8 cellular contexts compared by ENCODE assay signal in the genomic region with DNA sequence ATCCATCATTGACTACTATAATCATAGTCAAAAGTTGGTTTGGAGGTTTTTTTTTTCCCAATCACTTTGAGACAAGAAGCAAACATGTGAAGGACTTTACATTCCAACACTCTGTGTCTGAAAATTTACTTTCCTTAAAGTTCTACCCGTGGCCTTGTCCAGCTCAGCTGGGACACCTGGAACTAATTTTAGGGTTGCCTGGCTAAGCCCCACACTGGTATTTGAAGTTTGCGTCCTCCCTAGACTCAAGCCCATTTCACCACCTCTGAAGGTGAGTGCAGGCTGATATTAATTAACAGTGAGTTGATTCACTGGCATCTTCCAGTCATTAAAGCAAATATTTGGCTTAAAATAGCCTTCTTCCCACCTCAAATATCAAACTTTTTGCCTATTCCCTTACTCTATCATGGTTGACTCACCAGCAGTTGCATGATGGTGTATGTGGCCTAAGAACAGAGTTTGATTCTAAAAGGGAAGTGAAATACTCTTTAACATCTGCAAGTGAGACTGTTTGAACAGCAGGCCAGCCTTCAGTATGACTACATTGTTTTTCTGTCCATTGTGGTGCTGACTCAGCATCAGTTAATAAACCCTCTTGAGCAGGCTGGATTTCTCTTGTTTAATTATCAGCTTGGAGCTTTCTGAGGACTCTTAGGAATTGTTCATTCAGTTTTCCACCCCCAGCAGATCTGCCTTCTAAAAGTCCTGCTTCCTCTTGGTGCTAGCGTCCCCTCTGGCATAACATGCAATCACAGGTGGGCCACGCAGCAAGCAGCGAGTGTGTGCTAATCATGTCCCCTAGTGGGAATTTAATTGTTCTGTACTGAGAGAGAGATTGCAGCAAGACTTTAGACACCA. TPM values are rescaled to one million over a fixed set of nuclear protein-coding genes. Genes with fewer than 3 reads are reported as not detected.
DNase-seq lines count a peak whose midpoint lies in the region; ATAC-seq and TF ChIP-seq lines count a peak whose summit lies in the region.

No MANE protein-coding gene starts in this region.

- H3K4me3 Mint-ChIP-seq in activated naive CD8-positive, alpha-beta T cell: peak overlapping the region; percentile 12
- H3K4me3 Mint-ChIP-seq in activated naive CD8-positive, alpha-beta T cell treated with anti-CD3 and anti-CD28 coated beads for 36 hours: no peak overlapping the region

- H3K4me1 ChIP-seq in IMR-90 (ENCODE audit: control insufficient read depth, insufficient read depth, low read length): peaks cover 20% of the 10 kb centered on the region
- H3K4me1 ChIP-seq in trophoblast cell (ENCODE audit: control insufficient read depth in 1 of 2, insufficient read depth in 2 of 2, low read length in 2 of 2): peaks cover 4 to 10% of the 10 kb centered on the region in 2 experiments

- H3K14ac ChIP-seq in IMR-90 (replicated peaks; ENCODE audit: low read depth, low read length): peak overlapping the region; percentile 54
- no peak overlapping the region for H3K14ac ChIP-seq in trophoblast cell (ENCODE audit: low read length)

- intact Hi-C loops in IMR-90 (cut with micrococcal nuclease): loop anchor here (2.0 to 10.0 kb wide), 3 partner anchors 47 to 352 kb away; no protein-coding TSS in a partner anchor

- H3K27ac Mint-ChIP-seq in activated naive CD8-positive, alpha-beta T cell: peak overlapping the region; percentile 13
- H3K27ac Mint-ChIP-seq in activated naive CD8-positive, alpha-beta T cell treated with anti-CD3 and anti-CD28 coated beads for 36 hours: no peak overlapping the region

- POLR2A ChIA-PET in IMR-90 (lab: Charles Lee; ENCODE audit: unreplicated experiment): no interaction called here

- peak; percentile 68 for ATAC-seq in GM21825 (IDR thresholded peaks at IDR 0.05; ENCODE audit: unreplicated experiment)
- peak; percentile 42 for ATAC-seq in IMR-90 (ENCODE audit: low read depth)

- H2BK20ac ChIP-seq in IMR-90 (ENCODE audit: low read depth, low read length): peak overlapping the region; percentile 53; the same call in 1 of the 2 replicates

- H4K91ac ChIP-seq in IMR-90 (ENCODE audit: insufficient read depth, low read depth, low read length) (peak overlapping the region; percentile 55), trophoblast cell (ENCODE audit: low read depth, low read length) (no peak overlapping the region)

- TF ChIP-seq CTCF in IMR-90 (conservative IDR thresholded peaks at IDR 0.05; ENCODE audit: low read depth, low read length): peak; percentile 68

- H3K27me3 Mint-ChIP-seq in activated naive CD8-positive, alpha-beta T cell: peaks cover 24% of the 10 kb centered on the region
- peaks cover 74% of the 10 kb centered on the region for H3K27me3 Mint-ChIP-seq in activated naive CD8-positive, alpha-beta T cell treated with anti-CD3 and anti-CD28 coated beads for 36 hours

- peaks cover 4% of the 10 kb centered on the region for H3K9me1 ChIP-seq in IMR-90 (ENCODE audit: insufficient read depth, low read length)

- H4K12ac ChIP-seq in trophoblast cell (ENCODE audit: low read depth, low read length): no peak overlapping the region

- H3K79me1 ChIP-seq in IMR-90 (ENCODE audit: low read depth in 1 of 2, low read length in 2 of 2) (peaks cover 10 to 11% of the 10 kb centered on the region in 2 experiments; a peak in 2 of 4 replicates), trophoblast cell (ENCODE audit: low read length) (peaks cover 2% of the 10 kb centered on the region)

- H2BK15ac ChIP-seq in IMR-90 (ENCODE audit: low read depth, low read length): peak overlapping the region; percentile 71; the same call in 2 of the 3 replicates

- peak overlapping the region; percentile 74 for H3K4ac ChIP-seq in IMR-90 (ENCODE audit: low read depth, low read length)
- no peak overlapping the region for H3K4ac ChIP-seq in trophoblast cell (ENCODE audit: low read depth, low read length)

- no peaks in the 10 kb centered on the region for H3K36me3 Mint-ChIP-seq in activated naive CD8-positive, alpha-beta T cell
- H3K36me3 Mint-ChIP-seq in activated naive CD8-positive, alpha-beta T cell treated with anti-CD3 and anti-CD28 coated beads for 36 hours: peaks cover 2% of the 10 kb centered on the region

- DNase-seq in activated naive CD8-positive, alpha-beta T cell treated with anti-CD3 and anti-CD28 coated beads for 36 hours: no peak
- DNase-seq in IMR-90 (peak; percentile 92), SIG-M5 (lab: John Stamatoyannopoulos, UW) (peak; percentile 80), erythroblast (lab: John Stamatoyannopoulos, UW) (peak; percentile 35 to 38), trophoblast cell (peak in 1 of 2 donors; percentile 37)
- DNase-seq in activated CD4-positive, alpha-beta T cell treated with anti-CD3 and anti-CD28 coated beads, Interleukin-2, amount 50 U/mL, for 1 hour: no peak

- peak overlapping the region; percentile 85 for H3K27ac ChIP-seq in IMR-90 (ENCODE audit: insufficient read depth, low read length)
- no peak overlapping the region for H3K27ac ChIP-seq in trophoblast cell (ENCODE audit: low read depth, low read length)

- H3K9me3 ChIP-seq in IMR-90 (ENCODE audit: control insufficient read depth, insufficient read depth, low read length) (no peaks in the 10 kb centered on the region), trophoblast cell (ENCODE audit: insufficient read depth, low read depth, low read length) (no peaks in the 10 kb centered on the region)

- H3K4me2 ChIP-seq in IMR-90 (ENCODE audit: low read depth, low read length) (peak overlapping the region; percentile 37), trophoblast cell (ENCODE audit: low read length) (no peak overlapping the region)

- H3K23ac ChIP-seq in IMR-90 (ENCODE audit: low read depth, low read length): peak overlapping the region; percentile 36; the same call in 1 of the 2 replicates
- no peak overlapping the region for H3K23ac ChIP-seq in trophoblast cell (ENCODE audit: low read length)

- H2AK5ac ChIP-seq in IMR-90 (ENCODE audit: low read depth, low read length) (peak overlapping the region; percentile 89; the same call in 1 of the 2 replicates), trophoblast cell (ENCODE audit: low read length) (no peak overlapping the region)

- H2BK12ac ChIP-seq in trophoblast cell (ENCODE audit: low read length): no peak overlapping the region

- H4K20me1 ChIP-seq in IMR-90 (ENCODE audit: insufficient read depth, low read length): no peaks in the 10 kb centered on the region; the same call in 1 of the 2 replicates

- peak overlapping the region; percentile 92 for H2BK5ac ChIP-seq in IMR-90 (ENCODE audit: low read depth, low read length, poor library complexity, severe bottlenecking)
- no peak overlapping the region for H2BK5ac ChIP-seq in trophoblast cell (ENCODE audit: low read depth, low read length, poor library complexity)

- peaks cover 58% of the 10 kb centered on the region for H3K4me1 Mint-ChIP-seq in activated naive CD8-positive, alpha-beta T cell (ENCODE audit: low read depth)
- H3K4me1 Mint-ChIP-seq in activated naive CD8-positive, alpha-beta T cell treated with anti-CD3 and anti-CD28 coated beads for 36 hours: peaks cover 46% of the 10 kb centered on the region

- TF ChIP-seq POLR2A in IMR-90 (IDR thresholded peaks at IDR 0.05; ENCODE audit: low read depth, low read length) (no peak), erythroblast (IDR thresholded peaks at IDR 0.05; ENCODE audit: low read length) (no peak)

- H3K4me3 ChIP-seq in IMR-90 (ENCODE audit: insufficient read depth, low read depth, low read length) (no peak overlapping the region), trophoblast cell (ENCODE audit: low read depth, low read length) (no peak overlapping the region)

- CTCF ChIA-PET in IMR-90 (lab: Yijun Ruan, JAX): interaction anchor here (0.6 to 1.4 kb wide), 7 partner anchors 45 to 653 kb away, joined by 3 to 5 read pairs (median 4); no protein-coding TSS in a partner anchor

- no peaks in the 10 kb centered on the region for H3K36me3 ChIP-seq in IMR-90 (ENCODE audit: control insufficient read depth, insufficient read depth, low read length)
- H3K36me3 ChIP-seq in trophoblast cell (ENCODE audit: control insufficient read depth in 1 of 2, insufficient read depth in 2 of 2, low read length in 2 of 2): no peaks in the 10 kb centered on the region

- no peaks in the 10 kb centered on the region for H3K79me2 ChIP-seq in trophoblast cell (ENCODE audit: control insufficient read depth, insufficient read depth, low read length, poor library complexity)

- peak overlapping the region; percentile 61; the same call in 1 of the 2 replicates for H3K56ac ChIP-seq in IMR-90 (ENCODE audit: extremely low read depth, insufficient read depth, low read length)

- no TSS peak for BruUV-seq in IMR-90 (replicated peaks; lab: Mats Ljungman, UMichigan)

- peak; percentile 75 for TF ChIP-seq RAD21 in IMR-90 (IDR thresholded peaks at IDR 0.05; ENCODE audit: low read length)

- no peaks in the 10 kb centered on the region for H3K9me3 Mint-ChIP-seq in activated naive CD8-positive, alpha-beta T cell (ENCODE audit: low read depth)
- no peaks in the 10 kb centered on the region for H3K9me3 Mint-ChIP-seq in activated naive CD8-positive, alpha-beta T cell treated with anti-CD3 and anti-CD28 coated beads for 36 hours

- no peak overlapping the region for H2AK9ac ChIP-seq in IMR-90 (replicated peaks; ENCODE audit: low read depth, low read length, poor library complexity)

- H3K9ac ChIP-seq in IMR-90 (ENCODE audit: low read depth, low read length) (no peak overlapping the region), trophoblast cell (ENCODE audit: low read length) (no peak overlapping the region)

- H3K27me3 ChIP-seq in IMR-90 (ENCODE audit: control insufficient read depth, insufficient read depth, low read length) (no peaks in the 10 kb centered on the region), trophoblast cell (ENCODE audit: insufficient read depth, low read length) (no peaks in the 10 kb centered on the region)

- H3K18ac ChIP-seq in IMR-90 (ENCODE audit: low read depth, low read length) (peak overlapping the region; percentile 21), trophoblast cell (ENCODE audit: low read length) (no peak overlapping the region)

- in situ Hi-C loops in IMR-90 (cut with MboI; ENCODE audit: low sequenced_read_pairs): loop anchor here (5.0 kb wide), 1 partner anchor 602 kb away; no protein-coding TSS in a partner anchor

- H2AFZ ChIP-seq in IMR-90 (replicated peaks; ENCODE audit: low read length, poor library complexity): peak overlapping the region; percentile 24
- peak overlapping the region; percentile 18 for H2AFZ ChIP-seq in trophoblast cell (ENCODE audit: insufficient read depth, low read length, poor library complexity)

- H4K8ac ChIP-seq in IMR-90 (ENCODE audit: low read depth in 2 of 2, low read length in 2 of 2): peak overlapping the region in 1 of 2 experiments; percentile 58; a peak in 2 of 4 replicates
- no peak overlapping the region for H4K8ac ChIP-seq in trophoblast cell (ENCODE audit: low read depth, low read length)

- peak overlapping the region; percentile 71 for H2BK120ac ChIP-seq in IMR-90 (ENCODE audit: low read depth, low read length)
- no peak overlapping the region for H2BK120ac ChIP-seq in trophoblast cell (ENCODE audit: insufficient read depth, low read length, poor library complexity)

- WGBS in IMR-90 (ENCODE audit: extremely low coverage in 2 of 2, insufficient read length in 1 of 2), 2 experiments: no CpG with 5 or more reads among the region's 5 CpGs
- WGBS in trophoblast cell (ENCODE audit: extremely low coverage, insufficient coverage, insufficient read length): no CpG with 5 or more reads among the region's 5 CpGs

- H4K5ac ChIP-seq in IMR-90 (ENCODE audit: low read depth, low read length): peak overlapping the region; percentile 27

- dilution Hi-C loops in IMR-90 (cut with HindIII; ENCODE audit: low sequenced_read_pairs, unreplicated experiment): no loop called here

RNA-seq across cellular contexts. Expression of gene PRDM1, which starts 1.8 kb away (rescaled TPM):
- total RNA-seq in activated naive CD8-positive, alpha-beta T cell treated with anti-CD3 and anti-CD28 coated beads for 36 hours: 10 to 100 TPM; 13.1 to 13.4 TPM
- 2.3 and 6.9 TPM in 2 replicates for total RNA-seq in IMR-90 (2012; rRNA removed)
- 3.0 and 3.9 TPM in 2 replicates for polyA plus RNA-seq in IMR-90 (2012; rRNA removed)
- 2.5 and 2.9 TPM in 2 replicates for polyA plus RNA-seq in IMR-90 (2012; cell fraction: cytosol; rRNA removed)
- polyA plus RNA-seq in IMR-90 (2012; cell fraction: nucleus; rRNA removed; ENCODE audit: low replicate concordance): 11.9 and 13.5 TPM in 2 replicates
- 0.94 and 1.1 TPM in 2 replicates for polyA plus RNA-seq in trophoblast cell (2013)

Comparison
In these comparisons a context has a peak if more than half of its experiments do, and no peak if none do; other contexts are left out.
1. DNase-seq: peak in IMR-90 (single experiment), SIG-M5 (single experiment) and erythroblast (2 of 2); none in activated naive CD8-positive, alpha-beta T cell treated with anti-CD3 and anti-CD28 coated beads for 36 hours (single experiment) and activated CD4-positive, alpha-beta T cell treated with anti-CD3 and anti-CD28 coated beads, Interleukin-2, amount 50 U/mL, for 1 hour (single experiment).